In the genomic region with DNA sequence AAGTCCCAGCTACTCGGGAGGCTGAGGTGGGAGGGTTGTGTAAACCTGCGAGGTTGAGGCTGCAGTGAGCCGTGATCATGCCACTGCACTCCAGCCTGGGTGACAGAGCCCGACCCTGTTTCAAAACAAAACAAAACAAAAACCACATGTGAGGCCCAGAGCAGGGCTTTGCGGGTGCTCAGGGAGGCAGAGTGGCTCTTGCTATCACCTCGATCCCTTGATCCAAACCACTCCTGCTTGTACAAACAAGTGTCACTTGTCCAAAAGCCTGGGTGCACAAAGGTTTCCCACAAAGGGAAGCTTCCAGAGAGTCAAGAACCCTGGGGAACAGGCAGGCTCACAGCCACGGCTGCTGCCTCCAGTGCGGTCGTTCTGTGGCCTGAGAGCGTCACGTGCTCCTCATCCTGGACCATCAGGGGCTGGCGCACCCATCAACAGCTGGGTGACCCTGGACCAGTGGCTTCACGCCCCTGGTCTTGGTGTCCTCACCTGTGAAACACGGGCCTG, we compare ENCODE assay signal across 8 cellular contexts.
DNase-seq lines count a peak whose midpoint lies in the region; ATAC-seq and TF ChIP-seq lines count a peak whose summit lies in the region.

No MANE protein-coding gene starts in this region.

- H3K27ac ChIP-seq in smooth muscle cell (ENCODE audit: low read depth) = peak overlapping the region; percentile 69

- H3K4me3 ChIP-seq in smooth muscle cell = no peak overlapping the region

- H3F3A ChIP-seq in smooth muscle cell (ENCODE audit: low read depth) = peaks cover 19% of the 10 kb centered on the region

- intact Hi-C loops in Right ventricle myocardium superior (cut with DNase I) = no loop called here

- no peak overlapping the region for H3K9ac ChIP-seq in smooth muscle cell (ENCODE audit: low read depth)

- H3K36me3 ChIP-seq in smooth muscle cell (ENCODE audit: low read depth) = no peaks in the 10 kb centered on the region

- H3K27me3 ChIP-seq in smooth muscle cell (ENCODE audit: low read depth) = no peaks in the 10 kb centered on the region

- ATAC-seq in GM18868 (IDR thresholded peaks at IDR 0.05; ENCODE audit: unreplicated experiment) = peak; percentile 48
- ATAC-seq in Right ventricle myocardium superior (ENCODE audit: poor library complexity) = no peak
- no peak for ATAC-seq in esophagus mucosa

- peak; percentile 46 for DNase-seq in KBM-7
- DNase-seq in activated CD8-positive, alpha-beta memory T cell treated with anti-CD3 and anti-CD28 coated beads, Interleukin-2, amount 50 U/mL, for 1 hour (ENCODE audit: extremely low read depth) = peak; percentile 36
- peak; percentile 65 for DNase-seq in Right ventricle myocardium superior
- DNase-seq in smooth muscle cell (lab: John Stamatoyannopoulos, UW; ENCODE audit: unreplicated experiment) = no peak
- no peak for DNase-seq in GM10248 (ENCODE audit: extremely low spot score)
- no peak for DNase-seq in NCI-H524 treated with DMSO at 0.1 percent for 48 hours (lab: John Stamatoyannopoulos, UW)

- CTCF ChIA-PET in GM10248 (lab: Yijun Ruan, JAX) = interaction anchor here (0.7 to 2.8 kb wide), 4 partner anchors 10 to 284 kb away, joined by 3 to 10 read pairs (median 4); no protein-coding TSS in a partner anchor

- peaks cover 41% of the 10 kb centered on the region for H3K4me1 ChIP-seq in smooth muscle cell (ENCODE audit: low read depth)

- H3K79me2 ChIP-seq in smooth muscle cell (ENCODE audit: low read depth) = no peaks in the 10 kb centered on the region

- peak overlapping the region; percentile 11 for H3K4me2 ChIP-seq in smooth muscle cell

- POLR2A ChIA-PET in GM10248 (lab: Yijun Ruan, JAX) = interaction anchor here (0.7 to 1.0 kb wide), 2 partner anchors 32 to 40 kb away, joined by 3 read pairs; no protein-coding TSS in a partner anchor

- no peak overlapping the region for H2AFZ ChIP-seq in smooth muscle cell (ENCODE audit: low read depth)

- H3K9me3 ChIP-seq in smooth muscle cell (replicated peaks; ENCODE audit: low read depth) = no peaks in the 10 kb centered on the region

- WGBS in smooth muscle cell (ENCODE audit: low lambda C conversion rate) = 40% methylated on average over 14 of the region's 14 CpGs

- no peak for TF ChIP-seq CTCF in smooth muscle cell (IDR thresholded peaks at IDR 0.05; ENCODE audit: borderline replicate concordance, insufficient read depth, poor library complexity, severe bottlenecking)
- no peak for TF ChIP-seq CTCF in GM10248 (IDR thresholded peaks at IDR 0.05; ENCODE audit: control extremely low read depth, extremely low read depth, low read depth, missing control alignments)

- no peaks in the 10 kb centered on the region for H4K20me1 ChIP-seq in smooth muscle cell (ENCODE audit: low read depth)

- in situ Hi-C loops in KBM-7 (cut with MboI; ENCODE audit: low pct_unique_long_range_greater_than_20kb, low sequenced_read_pairs) = no loop called here

Comparison
In these comparisons a context has a peak if more than half of its experiments do, and no peak if none do; other contexts are left out.
1. DNase-seq: peak in KBM-7 (single experiment), activated CD8-positive, alpha-beta memory T cell treated with anti-CD3 and anti-CD28 coated beads, Interleukin-2, amount 50 U/mL, for 1 hour (single experiment) and Right ventricle myocardium superior (single experiment); none in smooth muscle cell (single experiment), GM10248 (single experiment) and NCI-H524 treated with DMSO at 0.1 percent for 48 hours (single experiment).